8 cellular contexts compared by ENCODE assay signal in the genomic region with DNA sequence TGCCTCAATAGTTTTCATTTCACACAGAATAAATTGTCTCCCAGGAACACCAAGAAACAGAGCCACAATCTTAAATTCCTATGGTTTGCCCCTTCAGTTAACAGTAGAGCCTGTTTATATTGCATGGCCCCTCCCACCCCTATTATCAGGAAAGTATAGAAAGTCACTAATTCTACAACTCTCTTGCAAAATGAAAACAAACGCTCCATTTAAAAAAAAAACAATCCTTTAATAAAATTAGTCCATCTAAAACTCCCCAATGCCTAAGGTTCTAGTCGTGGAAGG. TPM values are rescaled to one million over a fixed set of nuclear protein-coding genes. Genes with fewer than 3 reads are reported as not detected.
DNase-seq lines count a peak whose midpoint lies in the region; ATAC-seq and TF ChIP-seq lines count a peak whose summit lies in the region.

No MANE protein-coding gene starts in this region.

- DNase-seq in fibroblast of villous mesenchyme (ENCODE audit: low read depth) (no peak), skeletal muscle cell (ENCODE audit: low read depth) (no peak), NCI-H524 (lab: John Stamatoyannopoulos, UW) (no peak), NCI-H2171 (lab: John Stamatoyannopoulos, UW) (no peak), GF-D8 (lab: John Stamatoyannopoulos, UW) (no peak)

- TF ChIP-seq CTCF in GM12875 (IDR thresholded peaks at IDR 0.05; ENCODE audit: borderline replicate concordance, insufficient read depth, low read depth, low read length) (no peak), VCaP (conservative IDR thresholded peaks at IDR 0.05) (no peak), fibroblast of villous mesenchyme (IDR thresholded peaks at IDR 0.05; ENCODE audit: insufficient read depth, low read depth, low read length) (no peak)

- no peak for ATAC-seq in HG02852 (IDR thresholded peaks at IDR 0.05; ENCODE audit: unreplicated experiment)

- H3K4me3 ChIP-seq in GM12875 (ENCODE audit: low read depth, low read length), result peak overlapping the region; percentile 78
- peak overlapping the region; percentile 80 for H3K4me3 ChIP-seq in fibroblast of villous mesenchyme (ENCODE audit: low read depth, low read length)
- H3K4me3 ChIP-seq in skeletal muscle cell (ENCODE audit: low read depth, low read length), result peak overlapping the region; percentile 62

- peak overlapping the region; percentile 95 for H3K27ac ChIP-seq in VCaP

RNA-seq across cellular contexts. Expression of a gene that starts 8.0 kb away (rescaled TPM):
- 21.3 and 29.4 TPM in 2 replicates for total RNA-seq in fibroblast of villous mesenchyme

RNA-seq across cellular contexts. Expression of a gene that starts 8.9 kb away (rescaled TPM):
- total RNA-seq in fibroblast of villous mesenchyme, result 11.2 and 13.2 TPM in 2 replicates

RNA-seq across cellular contexts. Expression of a gene that starts 13.5 kb away (rescaled TPM):
- total RNA-seq in fibroblast of villous mesenchyme, result 4.5 and 5.6 TPM in 2 replicates

RNA-seq across cellular contexts. Expression of a gene that starts 26.0 kb away (rescaled TPM):
- 24.2 and 24.6 TPM in 2 replicates for total RNA-seq in fibroblast of villous mesenchyme

RNA-seq across cellular contexts. Expression of a gene that starts 27.8 kb away (rescaled TPM):
- 18.6 and 20.3 TPM in 2 replicates for total RNA-seq in fibroblast of villous mesenchyme
